23 cellular contexts compared by ENCODE assay signal in genomic region chr3:17733270-17733669, GRCh38.
"Had no signal": no experiment of that assay in that cellular context is flagged by ENCODE, and none has a peak within 500 bp of the region (broad histone marks: within the 10 kb centered on the region; RNA-seq: fewer than 3 reads in every experiment).

No MANE protein-coding gene starts in this region.

- H3K4me1 ChIP-seq: ascending aorta, neural progenitor cell had no signal

- H3K27ac ChIP-seq: ascending aorta, neural progenitor cell, ovary, psoas muscle, thoracic aorta had no signal

- H3K9me3 ChIP-seq: ovary, psoas muscle, upper lobe of left lung had no signal

- H3K4me3 Mint-ChIP-seq: activated CD8-positive, alpha-beta T cell treated with anti-CD3 and anti-CD28 coated beads for 36 hours; mesothelial cell of epicardium; neural progenitor cell; T-helper 2 cell treated with Interferon-gamma antibody and Interleukin-4, amounts not matched to agents 5 μg/mL and 100 μg/mL, for 36 hours; WTC11 had no signal

- H3K4me3 ChIP-seq: ascending aorta, lung, neural progenitor cell, ovary, psoas muscle, skin epidermis, thoracic aorta, upper lobe of left lung had no signal

- H3K27me3 ChIP-seq: ascending aorta, neural progenitor cell, ovary, upper lobe of left lung had no signal

- FAIRE-seq: bronchial epithelial cell, frontal cortex, keratinocyte had no signal

- H3K27ac Mint-ChIP-seq: activated CD8-positive, alpha-beta T cell treated with anti-CD3 and anti-CD28 coated beads for 36 hours; mesothelial cell of epicardium; neural progenitor cell; WTC11 had no signal

- H3K27me3 Mint-ChIP-seq: activated CD8-positive, alpha-beta T cell treated with anti-CD3 and anti-CD28 coated beads for 36 hours had no signal

- H3K4me2 ChIP-seq: neural progenitor cell had no signal

- DNase-seq: activated CD4-positive, alpha-beta T cell treated with anti-CD3 and anti-CD28 coated beads for 4 hours; activated CD8-positive, alpha-beta T cell treated with anti-CD3 and anti-CD28 coated beads for 36 hours; activated naive CD4-positive, alpha-beta T cell treated with anti-CD3 and anti-CD28 coated beads, Interleukin-2, amount 50 U/mL, for 16 hours; activated T-cell treated with anti-CD3 and anti-CD28 coated beads, Interleukin-2, amount 50 U/mL, for 1 hour; cerebellar nuclear complex; cortex of kidney; effector CD4-positive, alpha-beta T cell; ovary; psoas muscle; right cardiac atrium; stimulated activated CD4-positive, alpha-beta T cell treated with anti-CD3 and anti-CD28 coated beads, Interleukin-4, amount 100 ng/mL, for 1 hour; upper lobe of left lung had no signal

- H3K36me3 ChIP-seq: ascending aorta, neural progenitor cell, ovary, thoracic aorta, upper lobe of left lung had no signal

- ATAC-seq: activated CD8-positive, alpha-beta T cell treated with anti-CD3 and anti-CD28 coated beads for 36 hours; psoas muscle; right cardiac atrium; WTC11 had no signal

- H3K9me3 Mint-ChIP-seq: activated CD8-positive, alpha-beta T cell treated with anti-CD3 and anti-CD28 coated beads for 36 hours; T-helper 2 cell treated with Interferon-gamma antibody and Interleukin-4, amounts not matched to agents 5 μg/mL and 100 μg/mL, for 36 hours; WTC11 had no signal
